25 cellular contexts compared by ENCODE assay signal in genomic region chr7:55310626-55311025, GRCh38.
"Had no signal": no experiment of that assay in that cellular context is flagged by ENCODE, and none has a peak within 500 bp of the region (broad histone marks: within the 10 kb centered on the region; RNA-seq: fewer than 3 reads in every experiment).

No MANE protein-coding gene starts in this region.

- H3K36me3 ChIP-seq: cardiac muscle cell, left lung, lower lobe of right lung, prostate gland, right lobe of liver, spleen, tibial nerve had no signal

- H3K79me2 ChIP-seq: parathyroid adenoma had no signal

- H3K4me1 ChIP-seq: lower lobe of right lung, parathyroid adenoma, prostate gland, right lobe of liver, testis, tibial nerve had no signal

- H2AFZ ChIP-seq: parathyroid adenoma had no signal

- H3K4me1 Mint-ChIP-seq: nephron progenitor cell had no signal

- H3K4me3 Mint-ChIP-seq: memory B cell; nephron progenitor cell; stimulated activated naive B cell treated with anti-CD40 and anti-IgM and Interleukin-4, amounts not matched to agents 10 μg/mL and 1 μg/mL and 100 μg/mL, for 72 hours; stimulated activated naive CD8-positive, alpha-beta T cell treated with anti-CD3 and anti-CD28 coated beads, Interleukin-15, amount 100 ng/mL, for 72 hours had no signal

- H3K9me3 ChIP-seq: left lung, lower lobe of right lung, prostate gland, right lobe of liver, spleen, testis, tibial nerve had no signal

- ATAC-seq: esophagus mucosa; left lung; lower lobe of right lung; right lobe of liver; stimulated activated naive B cell treated with anti-CD40 and anti-IgM and Interleukin-4, amounts not matched to agents 10 μg/mL and 1 μg/mL and 100 μg/mL, for 72 hours; stimulated activated naive CD8-positive, alpha-beta T cell treated with anti-CD3 and anti-CD28 coated beads, Interleukin-15, amount 100 ng/mL, for 72 hours had no signal

- DNase-seq: effector CD8-positive, alpha-beta T cell; left lung; lower lobe of right lung; midbrain; nephron progenitor cell; retina; right lobe of liver; spleen; stimulated activated CD4-positive, alpha-beta T cell treated with anti-CD3 and anti-CD28 coated beads, Interleukin-15, amount 100 ng/mL, for 24 hours; stimulated activated CD4-positive, alpha-beta T cell treated with anti-CD3 and anti-CD28 coated beads, Interleukin-1b, Interleukin-23, amount 100 ng/mL, for 48 hours; stimulated activated CD4-positive, alpha-beta T cell treated with anti-CD3 and anti-CD28 coated beads, Interleukin-4, amount 100 ng/mL, for 4 hours; stimulated activated naive B cell treated with anti-CD40 and anti-IgM and Interleukin-4, amounts not matched to agents 10 μg/mL and 1 μg/mL and 100 μg/mL, for 72 hours; stimulated activated naive CD8-positive, alpha-beta T cell treated with anti-CD3 and anti-CD28 coated beads, Interleukin-15, amount 100 ng/mL, for 72 hours; testis had no signal

- H3K4me3 ChIP-seq: cardiac muscle cell, coronary artery, dorsolateral prefrontal cortex, left lung, lower lobe of right lung, prostate gland, right lobe of liver, spleen, testis, tibial nerve had no signal

- FAIRE-seq: endometrium, frontal cortex, keratinocyte had no signal

- H3K9ac ChIP-seq: parathyroid adenoma had no signal

- H3K27ac ChIP-seq: cardiac muscle cell, coronary artery, left lung, lower lobe of right lung, parathyroid adenoma, prostate gland, right lobe of liver, spleen, testis, tibial nerve had no signal

- H3K27me3 ChIP-seq: cardiac muscle cell, dorsolateral prefrontal cortex, left lung, right lobe of liver, testis, tibial nerve had no signal

- H3K27ac Mint-ChIP-seq: memory B cell; nephron progenitor cell; stimulated activated naive B cell treated with anti-CD40 and anti-IgM and Interleukin-4, amounts not matched to agents 10 μg/mL and 1 μg/mL and 100 μg/mL, for 72 hours had no signal
